Comparison of ENCODE assay signal across 15 cellular contexts in genomic region chr5:136006767-136007251, GRCh38. TPM values are rescaled to one million over a fixed set of nuclear protein-coding genes. Genes with fewer than 3 reads are reported as not detected.
A peak's percentile ranks its signal among the peaks of the same experiment; 100 is the strongest.
DNase-seq lines count a peak whose midpoint lies in the region; ATAC-seq and TF ChIP-seq lines count a peak whose summit lies in the region.
"Had no signal": no experiment of that assay in that cellular context is flagged by ENCODE, and none has a peak within 500 bp of the region (broad histone marks: within the 10 kb centered on the region; RNA-seq: fewer than 3 reads in every experiment).

No MANE protein-coding gene starts in this region.

- no TSS peak for BruUV-seq in HCT116 (replicated peaks; lab: Mats Ljungman, UMichigan)

- H3K9me3 ChIP-seq in HCT116 (ENCODE audit: control insufficient read depth in 1 of 2, insufficient read depth in 1 of 2, low read depth in 1 of 2, low read length in 2 of 2) (no peaks in the 10 kb centered on the region), adipocyte (ENCODE audit: control insufficient read depth, low read length) (no peaks in the 10 kb centered on the region), gastroesophageal sphincter (no peaks in the 10 kb centered on the region), stomach smooth muscle (ENCODE audit: control insufficient read depth in 2 of 2, low read length in 2 of 2) (no peaks in the 10 kb centered on the region)
- H3K9me3 ChIP-seq: thoracic aorta had no signal

- peak; percentile 36 for DNase-seq in HCT116 (ENCODE audit: low read depth, low spot score)
- DNase-seq in adipocyte (ENCODE audit: low read depth), result peak; percentile 59
- no peak for DNase-seq in NCI-H2227 (lab: John Stamatoyannopoulos, UW; ENCODE audit: unreplicated experiment)
- DNase-seq in Right ventricle myocardium inferior (ENCODE audit: missing footprints), result no peak
- no peak for DNase-seq in NCI-H187 treated with DMSO at 0.1 percent for 48 hours (lab: John Stamatoyannopoulos, UW)
- DNase-seq in GM19238 (ENCODE audit: insufficient read length, low spot score), result no peak
- DNase-seq: activated CD4-positive, alpha-beta T cell treated with anti-CD3 and anti-CD28 coated beads, Interleukin-2, amount 50 U/mL, for 4 hours; activated naive CD4-positive, alpha-beta T cell treated with anti-CD3 and anti-CD28 coated beads, Interleukin-2, amount 10 ng/mL, durations not matched to agents 7 days and 5 days; DND-41; NCI-H524 treated with DMSO at 0.1 percent for 48 hours; stimulated activated CD4-positive, alpha-beta T cell treated with anti-CD3 and anti-CD28 coated beads, Interleukin-2, amount 100 ng/mL, for 48 hours had no signal

- POLR2A ChIA-PET in HCT116 (lab: Charles Lee), result no interaction called here

- 79 to 84% methylated on average over 4 to 7 of the region's 7 CpGs for WGBS in gastroesophageal sphincter (ENCODE audit: low coverage in 1 of 2), 2 donors

- H3K27me3 ChIP-seq in HCT116 (ENCODE audit: insufficient read depth, low read length) (peaks cover 74% of the 10 kb centered on the region), adipocyte (replicated peaks; ENCODE audit: control insufficient read depth, insufficient read depth, low read length) (no peaks in the 10 kb centered on the region), gastroesophageal sphincter (no peaks in the 10 kb centered on the region), stomach smooth muscle (ENCODE audit: control insufficient read depth in 1 of 2, insufficient read depth in 2 of 2, low read length in 2 of 2) (no peaks in the 10 kb centered on the region)

- no peaks in the 10 kb centered on the region for H3K9me2 ChIP-seq in HCT116 (ENCODE audit: insufficient read depth)

- H3K4me1 ChIP-seq in HCT116 (ENCODE audit: control insufficient read depth in 1 of 2, insufficient read depth in 2 of 2, low read length in 2 of 2), result peaks cover 13 to 27% of the 10 kb centered on the region in 2 experiments
- H3K4me1 ChIP-seq in adipocyte (ENCODE audit: control insufficient read depth, insufficient read depth, low read length), result peaks cover 63% of the 10 kb centered on the region
- peaks cover 0 to 37% (median 5%) of the 10 kb centered on the region in 3 donors for H3K4me1 ChIP-seq in gastroesophageal sphincter
- peaks cover 21% of the 10 kb centered on the region for H3K4me1 ChIP-seq in stomach smooth muscle (ENCODE audit: control insufficient read depth, insufficient read depth, low read length)

- TF ChIP-seq POLR2A in HCT116 (IDR thresholded peaks at IDR 0.05; ENCODE audit: borderline replicate concordance, extremely low read depth, insufficient read depth, insufficient read length) (no peak), gastroesophageal sphincter (IDR thresholded peaks at IDR 0.05) (no peak)

- RAD21 ChIA-PET in HCT116 (lab: Charles Lee; ENCODE audit: low non-redundant PET in 1 of 2, low total read pairs in 2 of 2, uncharacterized antibody in 2 of 2, unreplicated experiment in 2 of 2), result no interaction called here

- H3K4me3 ChIP-seq in HCT116 (replicated peaks in 1 of 2; ENCODE audit: low read depth in 1 of 2, low read length in 2 of 2), result no peak overlapping the region
- H3K4me3 ChIP-seq in adipocyte (ENCODE audit: low read length), result peak overlapping the region; percentile 40
- H3K4me3 ChIP-seq in gastroesophageal sphincter, result no peak overlapping the region
- no peak overlapping the region for H3K4me3 ChIP-seq in stomach smooth muscle (ENCODE audit: low read length in 2 of 2)
- H3K4me3 ChIP-seq: thoracic aorta had no signal

- ATAC-seq in HCT116, result peak; percentile 83
- ATAC-seq in gastroesophageal sphincter, result peak; percentile 74
- no peak for ATAC-seq in Right ventricle myocardium inferior

- intact Hi-C loops in HCT116 (cut with micrococcal nuclease), result no loop called here
- intact Hi-C loops in Right ventricle myocardium inferior (cut with DNase I), result no loop called here

- H3K36me3 ChIP-seq in HCT116 (ENCODE audit: control insufficient read depth in 1 of 2, insufficient read depth in 2 of 2, low read length in 2 of 2) (no peaks in the 10 kb centered on the region), adipocyte (ENCODE audit: control insufficient read depth, insufficient read depth, low read length, severe bottlenecking) (no peaks in the 10 kb centered on the region), gastroesophageal sphincter (no peaks in the 10 kb centered on the region), stomach smooth muscle (ENCODE audit: control insufficient read depth in 2 of 2, insufficient read depth in 2 of 2, low read length in 2 of 2) (no peaks in the 10 kb centered on the region)
- H3K36me3 ChIP-seq: thoracic aorta had no signal

- no peak overlapping the region for H3K27ac ChIP-seq in HCT116 (ENCODE audit: low read depth, low read length)
- H3K27ac ChIP-seq in gastroesophageal sphincter, result peak overlapping the region in 3 of 4 donors; percentile 8 to 73 (median 65)
- H3K27ac ChIP-seq in stomach smooth muscle (ENCODE audit: low read length), result peak overlapping the region; percentile 18
- H3K27ac ChIP-seq: thoracic aorta had no signal

- CTCF ChIA-PET in HCT116 (lab: Charles Lee), result no interaction called here

- no peaks in the 10 kb centered on the region for H3K79me2 ChIP-seq in HCT116 (ENCODE audit: insufficient read depth, low read length)

- peak overlapping the region; percentile 40 for H3K4me2 ChIP-seq in HCT116 (ENCODE audit: low read length)

- no peak overlapping the region for H2AFZ ChIP-seq in HCT116 (ENCODE audit: low read depth, low read length, poor library complexity, severe bottlenecking)

- H4K20me1 ChIP-seq in HCT116 (ENCODE audit: insufficient read depth), result no peaks in the 10 kb centered on the region

- H3K9ac ChIP-seq in HCT116 (ENCODE audit: low read length), result no peak overlapping the region
- peak overlapping the region; percentile 68 for H3K9ac ChIP-seq in adipocyte (ENCODE audit: low read length)
- no peak overlapping the region for H3K9ac ChIP-seq in stomach smooth muscle (ENCODE audit: low read length in 2 of 2)

- TF ChIP-seq CTCF in HCT116 (IDR thresholded peaks at IDR 0.05 in 2 of 3, conservative IDR thresholded peaks at IDR 0.05 in 1 of 3; ENCODE audit: borderline replicate concordance in 1 of 3, insufficient read depth in 1 of 3, low read depth in 2 of 3, low read length in 2 of 3) (no peak), gastroesophageal sphincter (IDR thresholded peaks at IDR 0.05) (no peak)

- TF ChIP-seq RAD21 in HCT116 (IDR thresholded peaks at IDR 0.05; ENCODE audit: low read depth), result no peak

- TF ChIP-seq EP300 in gastroesophageal sphincter (IDR thresholded peaks at IDR 0.05), result no peak

TF ChIP-seq in HCT116, 20 proteins besides CTCF, POLR2A, EP300 and RAD21:
- TF ChIP-seq JUND (IDR thresholded peaks at IDR 0.05) (no peak), SP1 (IDR thresholded peaks at IDR 0.05; ENCODE audit: low read depth) (peak; percentile 11; the same call in 1 of the 2 replicates), FOSL1 (IDR thresholded peaks at IDR 0.05; ENCODE audit: low read depth) (0 out of 2 replicates have a peak, but pooled peaks have one; percentile 18), SIN3A (IDR thresholded peaks at IDR 0.05; ENCODE audit: low read depth) (no peak), TCF7L2 (IDR thresholded peaks at IDR 0.05; ENCODE audit: borderline replicate concordance, extremely low read depth, insufficient read depth, insufficient read length) (no peak), SRF (IDR thresholded peaks at IDR 0.05; ENCODE audit: low read depth) (no peak), CBX3 (IDR thresholded peaks at IDR 0.05; ENCODE audit: low read depth) (no peak), YY1 (IDR thresholded peaks at IDR 0.05; ENCODE audit: extremely low read depth, insufficient replicate concordance, low read depth, low read length) (no peak)
- TF ChIP-seq, protein P1, sequence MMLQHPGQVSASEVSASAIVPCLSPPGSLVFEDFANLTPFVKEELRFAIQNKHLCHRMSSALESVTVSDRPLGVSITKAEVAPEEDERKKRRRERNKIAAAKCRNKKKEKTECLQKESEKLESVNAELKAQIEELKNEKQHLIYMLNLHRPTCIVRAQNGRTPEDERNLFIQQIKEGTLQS (IDR thresholded peaks at IDR 0.05), result no peak
- TF ChIP-seq, protein P2, sequence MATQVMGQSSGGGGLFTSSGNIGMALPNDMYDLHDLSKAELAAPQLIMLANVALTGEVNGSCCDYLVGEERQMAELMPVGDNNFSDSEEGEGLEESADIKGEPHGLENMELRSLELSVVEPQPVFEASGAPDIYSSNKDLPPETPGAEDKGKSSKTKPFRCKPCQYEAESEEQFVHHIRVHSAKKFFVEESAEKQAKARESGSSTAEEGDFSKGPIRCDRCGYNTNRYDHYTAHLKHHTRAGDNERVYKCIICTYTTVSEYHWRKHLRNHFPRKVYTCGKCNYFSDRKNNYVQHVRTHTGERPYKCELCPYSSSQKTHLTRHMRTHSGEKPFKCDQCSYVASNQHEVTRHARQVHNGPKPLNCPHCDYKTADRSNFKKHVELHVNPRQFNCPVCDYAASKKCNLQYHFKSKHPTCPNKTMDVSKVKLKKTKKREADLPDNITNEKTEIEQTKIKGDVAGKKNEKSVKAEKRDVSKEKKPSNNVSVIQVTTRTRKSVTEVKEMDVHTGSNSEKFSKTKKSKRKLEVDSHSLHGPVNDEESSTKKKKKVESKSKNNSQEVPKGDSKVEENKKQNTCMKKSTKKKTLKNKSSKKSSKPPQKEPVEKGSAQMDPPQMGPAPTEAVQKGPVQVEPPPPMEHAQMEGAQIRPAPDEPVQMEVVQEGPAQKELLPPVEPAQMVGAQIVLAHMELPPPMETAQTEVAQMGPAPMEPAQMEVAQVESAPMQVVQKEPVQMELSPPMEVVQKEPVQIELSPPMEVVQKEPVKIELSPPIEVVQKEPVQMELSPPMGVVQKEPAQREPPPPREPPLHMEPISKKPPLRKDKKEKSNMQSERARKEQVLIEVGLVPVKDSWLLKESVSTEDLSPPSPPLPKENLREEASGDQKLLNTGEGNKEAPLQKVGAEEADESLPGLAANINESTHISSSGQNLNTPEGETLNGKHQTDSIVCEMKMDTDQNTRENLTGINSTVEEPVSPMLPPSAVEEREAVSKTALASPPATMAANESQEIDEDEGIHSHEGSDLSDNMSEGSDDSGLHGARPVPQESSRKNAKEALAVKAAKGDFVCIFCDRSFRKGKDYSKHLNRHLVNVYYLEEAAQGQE (IDR thresholded peaks at IDR 0.05; ENCODE audit: low read depth), result no peak
TF ChIP-seq in HCT116: peak in this region for 2.

RNA-seq across cellular contexts. Expression of gene TGFBI, which starts 22.0 kb away (rescaled TPM):
- total RNA-seq in HCT116 (2021; ENCODE audit: unreplicated experiment) (0.64 TPM), gastroesophageal sphincter (100 to 1,000 TPM in 3 of 4 donors, 10 to 100 TPM in 1; 29.0 to 159 (median 112) TPM), Right ventricle myocardium inferior (66.5 TPM)
- 0.05 TPM in 1 of 2 replicates, not detected in the other for polyA plus RNA-seq in HCT116 (2012)

RNA-seq across cellular contexts. Expression of gene LECT2, which starts 52.0 kb away (rescaled TPM):
- total RNA-seq in HCT116 (2021; ENCODE audit: unreplicated experiment), result not detected
- not detected in 2 replicates for polyA plus RNA-seq in HCT116 (2012)
- not detected for total RNA-seq in gastroesophageal sphincter
- total RNA-seq in Right ventricle myocardium inferior, result not detected
- total RNA-seq: neural crest cell, thoracic aorta had no signal

Comparison
In these comparisons a context has a peak if more than half of its experiments do, and no peak if none do; other contexts are left out.
1. DNase-seq: peak in HCT116 (single experiment) and adipocyte (single experiment); none in NCI-H2227 (single experiment), Right ventricle myocardium inferior (single experiment), NCI-H187 treated with DMSO at 0.1 percent for 48 hours (single experiment) and GM19238 (single experiment).
2. RNA of gene TGFBI, which starts 22.0 kb away (total RNA-seq): 29.0 to 159 TPM in gastroesophageal sphincter and 66.5 TPM in Right ventricle myocardium inferior (single experiment); 0.64 TPM in HCT116 (single experiment); every median in the first group is over 10 times any median in the second.